Comparison of ENCODE assay signal across 15 cellular contexts in the genomic region with DNA sequence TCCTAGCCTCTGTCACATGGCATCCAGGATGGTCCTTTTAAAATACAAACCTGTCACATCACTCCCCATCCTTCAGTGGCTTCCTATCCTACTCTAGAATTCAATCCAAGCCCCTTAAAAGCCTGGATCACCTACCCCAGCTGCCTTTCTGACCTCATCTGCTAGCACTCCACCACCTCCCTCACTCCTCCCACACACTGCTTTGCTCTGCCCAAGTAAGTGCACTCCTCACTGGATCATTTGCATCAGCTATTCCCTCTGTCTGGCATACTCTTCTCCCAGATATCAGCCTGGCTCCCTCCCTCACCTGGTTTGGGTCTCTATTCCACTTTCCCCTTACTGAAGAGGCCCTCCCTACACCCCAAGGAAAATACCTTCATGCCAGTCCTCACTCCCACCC. TPM values are rescaled to one million over a fixed set of nuclear protein-coding genes. Genes with fewer than 3 reads are reported as not detected.
DNase-seq lines count a peak whose midpoint lies in the region; ATAC-seq and TF ChIP-seq lines count a peak whose summit lies in the region.
"Had no signal": no experiment of that assay in that cellular context is flagged by ENCODE, and none has a peak within 500 bp of the region (broad histone marks: within the 10 kb centered on the region; RNA-seq: fewer than 3 reads in every experiment).

No MANE protein-coding gene starts in this region.

- peaks cover 2% of the 10 kb centered on the region for H3K4me1 Mint-ChIP-seq in activated T-cell treated with anti-CD3 and anti-CD28 coated beads, Interleukin-2, amount 50 U/mL, for 24 hours (ENCODE audit: low read depth)

- H3K9me3 Mint-ChIP-seq in activated T-cell treated with anti-CD3 and anti-CD28 coated beads, Interleukin-2, amount 50 U/mL, for 24 hours = no peaks in the 10 kb centered on the region
- H3K9me3 Mint-ChIP-seq: activated CD4-positive, alpha-beta T cell treated with anti-CD3 and anti-CD28 coated beads, Interleukin-2, amount 10 ng/mL, durations not matched to agents 7 days and 5 days had no signal

- no peak overlapping the region for H3K4me3 Mint-ChIP-seq in activated T-cell treated with anti-CD3 and anti-CD28 coated beads, Interleukin-2, amount 50 U/mL, for 24 hours
- H3K4me3 Mint-ChIP-seq: activated CD4-positive, alpha-beta T cell treated with anti-CD3 and anti-CD28 coated beads, Interleukin-2, amount 10 ng/mL, durations not matched to agents 7 days and 5 days had no signal

- DNase-seq in activated T-cell treated with anti-CD3 and anti-CD28 coated beads, Interleukin-2, amount 50 U/mL, for 24 hours = no peak
- DNase-seq in activated T-cell treated with anti-CD3 and anti-CD28 coated beads, Interleukin-2, amount 50 U/mL, for 48 hours = no peak
- DNase-seq in amniotic epithelial cell (ENCODE audit: low read depth) = peak; percentile 51
- no peak for DNase-seq in omental fat pad (ENCODE audit: low spot score)
- no peak for DNase-seq in HUDEP-2 (lab: John Stamatoyannopoulos, UW; ENCODE audit: unreplicated experiment in 76 of 76)
- DNase-seq: activated CD4-positive, alpha-beta T cell treated with anti-CD3 and anti-CD28 coated beads, Interleukin-2, amount 10 ng/mL, durations not matched to agents 7 days and 5 days; activated CD8-positive, alpha-beta memory T cell treated with anti-CD3 and anti-CD28 coated beads, Interleukin-2, amount 50 U/mL, for 48 hours; activated naive CD4-positive, alpha-beta T cell; BE2C; Kasumi-1; kidney; NCI-H1930; NCI-H2227 treated with DMSO at 0.1 percent for 48 hours; right cardiac atrium had no signal

- no peaks in the 10 kb centered on the region for H3K27me3 Mint-ChIP-seq in activated T-cell treated with anti-CD3 and anti-CD28 coated beads, Interleukin-2, amount 50 U/mL, for 24 hours
- H3K27me3 Mint-ChIP-seq: activated CD4-positive, alpha-beta T cell treated with anti-CD3 and anti-CD28 coated beads, Interleukin-2, amount 10 ng/mL, durations not matched to agents 7 days and 5 days had no signal

- H3K36me3 Mint-ChIP-seq in activated T-cell treated with anti-CD3 and anti-CD28 coated beads, Interleukin-2, amount 50 U/mL, for 24 hours (ENCODE audit: low read depth) = peaks cover 96% of the 10 kb centered on the region

- TF ChIP-seq CTCF in omental fat pad (IDR thresholded peaks at IDR 0.05) = no peak

- peak; percentile 78 for ATAC-seq in omental fat pad (ENCODE audit: low FRiP score)
- ATAC-seq in HG02852 (IDR thresholded peaks at IDR 0.05; ENCODE audit: unreplicated experiment) = no peak
- ATAC-seq: right cardiac atrium had no signal

- H3K27ac Mint-ChIP-seq in activated T-cell treated with anti-CD3 and anti-CD28 coated beads, Interleukin-2, amount 50 U/mL, for 24 hours = peak overlapping the region; percentile 85
- H3K27ac Mint-ChIP-seq: activated CD4-positive, alpha-beta T cell treated with anti-CD3 and anti-CD28 coated beads, Interleukin-2, amount 10 ng/mL, durations not matched to agents 7 days and 5 days had no signal

RNA-seq across cellular contexts. Expression of gene C6orf136, which starts 10.5 kb away (rescaled TPM):
- total RNA-seq in omental fat pad = 10 to 100 TPM in 1 of 4 donors, 1 to 10 TPM in 3; 4.7 to 11.2 (median 7.3) TPM

RNA-seq across cellular contexts. Expression of gene DHX16, which starts 15.4 kb away (rescaled TPM):
- 10 to 100 TPM; 19.5 to 28.1 (median 24.3) TPM for total RNA-seq in omental fat pad

RNA-seq across cellular contexts. Expression of gene PPP1R18, which starts 29.0 kb away (rescaled TPM):
- total RNA-seq in omental fat pad = 10 to 100 TPM; 25.5 to 55.7 (median 43.4) TPM

RNA-seq across cellular contexts. Expression of gene ATAT1, which starts 30.8 kb away (rescaled TPM):
- total RNA-seq in omental fat pad = 1 to 10 TPM; 3.2 to 7.1 (median 5.8) TPM

RNA-seq across cellular contexts. Expression of gene NRM, which starts 33.3 kb away (rescaled TPM):
- 1 to 10 TPM; 2.9 to 5.8 (median 3.7) TPM for total RNA-seq in omental fat pad
